Comparison of ENCODE assay signal across 19 cellular contexts in genomic region chr12:57010627-57011224, GRCh38. TPM values are rescaled to one million over a fixed set of nuclear protein-coding genes. Genes with fewer than 3 reads are reported as not detected.
A peak's percentile ranks its signal among the peaks of the same experiment; 100 is the strongest.
DNase-seq lines count a peak whose midpoint lies in the region; ATAC-seq and TF ChIP-seq lines count a peak whose summit lies in the region.
"Had no signal": no experiment of that assay in that cellular context is flagged by ENCODE, and none has a peak within 500 bp of the region (broad histone marks: within the 10 kb centered on the region; RNA-seq: fewer than 3 reads in every experiment).

No MANE protein-coding gene starts in this region.

- TF ChIP-seq CTCF in HEK293 (tag by site-specific recombination; IDR thresholded peaks at IDR 0.05) (no peak), endothelial cell (IDR thresholded peaks at IDR 0.05; ENCODE audit: unreplicated experiment) (no peak)

- no peaks in the 10 kb centered on the region for H3K36me3 ChIP-seq in HEK293 (ENCODE audit: control insufficient read depth in 2 of 2, insufficient read depth in 1 of 2, low read length in 2 of 2)
- H3K36me3 ChIP-seq in naive thymus-derived CD4-positive, alpha-beta T cell (ENCODE audit: control insufficient read depth in 2 of 3, insufficient read depth in 3 of 3, low read length in 3 of 3) = no peaks in the 10 kb centered on the region
- H3K36me3 ChIP-seq: HAP-1 had no signal

- H3K27me3 Mint-ChIP-seq in activated T-cell treated with anti-CD3 and anti-CD28 coated beads, Interleukin-2, amount 50 U/mL, for 72 hours (ENCODE audit: low read depth) = peaks cover 7% of the 10 kb centered on the region
- peaks cover 7% of the 10 kb centered on the region for H3K27me3 Mint-ChIP-seq in activated T-cell treated with anti-CD3 and anti-CD28 coated beads, Interleukin-2, amount 50 U/mL, for 4 hours (ENCODE audit: low read depth)
- H3K27me3 Mint-ChIP-seq in naive thymus-derived CD4-positive, alpha-beta T cell = peaks cover 0 to 14% (median 0%) of the 10 kb centered on the region in 5 donors
- peaks cover 13% of the 10 kb centered on the region for H3K27me3 Mint-ChIP-seq in endothelial cell (ENCODE audit: unreplicated experiment)

- no peak for ATAC-seq in activated T-cell treated with anti-CD3 and anti-CD28 coated beads, Interleukin-2, amount 50 U/mL, for 72 hours (replicated peaks in 1 of 2)
- no peak for ATAC-seq in activated T-cell treated with anti-CD3 and anti-CD28 coated beads, Interleukin-2, amount 50 U/mL, for 4 hours
- ATAC-seq in naive thymus-derived CD4-positive, alpha-beta T cell = no peak
- ATAC-seq: K562, Panc1 had no signal

- H3K36me3 Mint-ChIP-seq in activated T-cell treated with anti-CD3 and anti-CD28 coated beads, Interleukin-2, amount 50 U/mL, for 72 hours (ENCODE audit: insufficient read depth in 2 of 2) = no peaks in the 10 kb centered on the region
- H3K36me3 Mint-ChIP-seq in activated T-cell treated with anti-CD3 and anti-CD28 coated beads, Interleukin-2, amount 50 U/mL, for 4 hours (ENCODE audit: insufficient read depth) = no peaks in the 10 kb centered on the region
- H3K36me3 Mint-ChIP-seq in naive thymus-derived CD4-positive, alpha-beta T cell = peaks cover 0 to 4% (median 0%) of the 10 kb centered on the region in 5 donors
- H3K36me3 Mint-ChIP-seq in endothelial cell (ENCODE audit: low read depth, unreplicated experiment) = peaks cover 4% of the 10 kb centered on the region
- H3K36me3 Mint-ChIP-seq: CD14-positive monocyte had no signal

- no peaks in the 10 kb centered on the region for H3K27me3 ChIP-seq in naive thymus-derived CD4-positive, alpha-beta T cell (ENCODE audit: control insufficient read depth in 2 of 2, insufficient read depth in 2 of 2, low read length in 2 of 2)

- no peaks in the 10 kb centered on the region for H3K9me3 Mint-ChIP-seq in activated T-cell treated with anti-CD3 and anti-CD28 coated beads, Interleukin-2, amount 50 U/mL, for 72 hours
- no peaks in the 10 kb centered on the region for H3K9me3 Mint-ChIP-seq in activated T-cell treated with anti-CD3 and anti-CD28 coated beads, Interleukin-2, amount 50 U/mL, for 4 hours
- no peaks in the 10 kb centered on the region for H3K9me3 Mint-ChIP-seq in naive thymus-derived CD4-positive, alpha-beta T cell
- no peaks in the 10 kb centered on the region for H3K9me3 Mint-ChIP-seq in endothelial cell (ENCODE audit: unreplicated experiment)
- H3K9me3 Mint-ChIP-seq: CD14-positive monocyte had no signal

- peaks cover 60% of the 10 kb centered on the region for H3K4me1 Mint-ChIP-seq in activated T-cell treated with anti-CD3 and anti-CD28 coated beads, Interleukin-2, amount 50 U/mL, for 72 hours (ENCODE audit: low read depth)
- H3K4me1 Mint-ChIP-seq in activated T-cell treated with anti-CD3 and anti-CD28 coated beads, Interleukin-2, amount 50 U/mL, for 4 hours (ENCODE audit: low read depth) = peaks cover 43% of the 10 kb centered on the region
- H3K4me1 Mint-ChIP-seq in naive thymus-derived CD4-positive, alpha-beta T cell = peaks cover 31 to 84% (median 70%) of the 10 kb centered on the region in 7 donors
- H3K4me1 Mint-ChIP-seq in endothelial cell (ENCODE audit: unreplicated experiment) = peaks cover 61% of the 10 kb centered on the region

- H3K27ac ChIP-seq in HEK293 (ENCODE audit: extremely low read depth, low read depth, low read length) = no peak overlapping the region
- peak overlapping the region; percentile 55 for H3K27ac ChIP-seq in naive thymus-derived CD4-positive, alpha-beta T cell (ENCODE audit: low read depth, low read length)

- no peaks in the 10 kb centered on the region for H3K9me3 ChIP-seq in HEK293 (ENCODE audit: control insufficient read depth, insufficient read depth, low read depth, low read length)
- no peaks in the 10 kb centered on the region for H3K9me3 ChIP-seq in naive thymus-derived CD4-positive, alpha-beta T cell (ENCODE audit: control insufficient read depth in 2 of 3, low read length in 3 of 3)
- H3K9me3 ChIP-seq: HAP-1 had no signal

- CTCF ChIA-PET in HEK293 (lab: Yijun Ruan, JAX) = interaction anchor here (0.6 to 1.5 kb wide), 8 partner anchors 9 to 410 kb away, joined by 3 to 10 read pairs (median 6); no protein-coding TSS in a partner anchor
- CTCF ChIA-PET in naive thymus-derived CD4-positive, alpha-beta T cell (lab: Charles Lee) = interaction anchor here (0.5 to 11.4 kb wide), 10 partner anchors 9 to 438 kb away, joined by 3 to 241 read pairs (median 4); partner anchors contain the start of gene STAT6

- H3K4me3 ChIP-seq in HEK293 (ENCODE audit: low read depth, low read length) = no peak overlapping the region
- peak overlapping the region; percentile 23 for H3K4me3 ChIP-seq in naive thymus-derived CD4-positive, alpha-beta T cell (ENCODE audit: low read length)
- H3K4me3 ChIP-seq: HAP-1, K562 had no signal

- H3K27ac Mint-ChIP-seq in activated T-cell treated with anti-CD3 and anti-CD28 coated beads, Interleukin-2, amount 50 U/mL, for 72 hours = no peak overlapping the region
- H3K27ac Mint-ChIP-seq in naive thymus-derived CD4-positive, alpha-beta T cell = peak overlapping the region in 8 of 9 donors; percentile 78 to 95 (median 90)
- no peak overlapping the region for H3K27ac Mint-ChIP-seq in endothelial cell (ENCODE audit: unreplicated experiment)
- H3K27ac Mint-ChIP-seq: CD14-positive monocyte had no signal

- no peak for DNase-seq in activated T-cell treated with anti-CD3 and anti-CD28 coated beads, Interleukin-2, amount 50 U/mL, for 72 hours
- DNase-seq in activated T-cell treated with anti-CD3 and anti-CD28 coated beads, Interleukin-2, amount 50 U/mL, for 4 hours = no peak
- DNase-seq in NCI-H2227 (lab: John Stamatoyannopoulos, UW; ENCODE audit: unreplicated experiment) (peak; percentile 93), endothelial cell (ENCODE audit: low spot score) (no peak), hepatic stellate cell (ENCODE audit: low spot score) (no peak)
- DNase-seq in naive thymus-derived CD4-positive, alpha-beta T cell = no peak
- DNase-seq: ACHN, AML-193, DMS53, NCI-H1694, NCI-H446 treated with DMSO at 0.1 percent for 48 hours, SW 1271 had no signal

- intact Hi-C loops in naive thymus-derived CD4-positive, alpha-beta T cell (cut with micrococcal nuclease) = loop anchor here in 1 of 2 donors (1.0 kb wide), 1 partner anchor 10 kb away; no protein-coding TSS in a partner anchor

- H3K4me3 Mint-ChIP-seq in activated T-cell treated with anti-CD3 and anti-CD28 coated beads, Interleukin-2, amount 50 U/mL, for 72 hours = peak overlapping the region; percentile 55 to 62
- no peak overlapping the region for H3K4me3 Mint-ChIP-seq in activated T-cell treated with anti-CD3 and anti-CD28 coated beads, Interleukin-2, amount 50 U/mL, for 4 hours
- peak overlapping the region in 3 of 10 donors; percentile 13 to 78 (median 47) for H3K4me3 Mint-ChIP-seq in naive thymus-derived CD4-positive, alpha-beta T cell
- no peak overlapping the region for H3K4me3 Mint-ChIP-seq in endothelial cell (ENCODE audit: unreplicated experiment)
- H3K4me3 Mint-ChIP-seq: CD14-positive monocyte had no signal

- no peaks in the 10 kb centered on the region for H3K4me1 ChIP-seq in HEK293 (ENCODE audit: control insufficient read depth, insufficient read depth, low read length)
- H3K4me1 ChIP-seq in naive thymus-derived CD4-positive, alpha-beta T cell (ENCODE audit: control insufficient read depth in 2 of 2, insufficient read depth in 2 of 2, low read length in 2 of 2) = peaks cover 12 to 47% of the 10 kb centered on the region in 2 donors

- POLR2A ChIA-PET in HEK293 (lab: Yijun Ruan, JAX) = interaction anchor here (0.6 kb wide), 1 partner anchor 101 kb away, joined by 3 read pairs; the partner anchor contains the start of gene STAT6
- POLR2A ChIA-PET in naive thymus-derived CD4-positive, alpha-beta T cell (lab: Charles Lee) = interaction anchor here (0.6 to 3.0 kb wide), 9 partner anchors 10 to 101 kb away, joined by 3 to 25 read pairs (median 5); partner anchors contain the start of gene STAT6

TF ChIP-seq in HEK293, 187 proteins besides CTCF, POLR2A, EP300 and RAD21 (continues in another document):
- TF ChIP-seq GLIS1 (tag by site-specific recombination; IDR thresholded peaks at IDR 0.05) (no peak), SP7 (tag by site-specific recombination; IDR thresholded peaks at IDR 0.05) (peak; percentile 100), ZNF664 (tag by site-specific recombination; IDR thresholded peaks at IDR 0.05) (peak; percentile 98), ZNF394 (tag by site-specific recombination; IDR thresholded peaks at IDR 0.05; ENCODE audit: borderline replicate concordance) (no peak)

RNA-seq across cellular contexts. Expression of gene ZBTB39, which starts 4.4 kb away (rescaled TPM):
- total RNA-seq in activated T-cell treated with anti-CD3 and anti-CD28 coated beads, Interleukin-2, amount 50 U/mL, for 72 hours = 10 to 100 TPM in 1 of 2 donors, 1 to 10 TPM in 1; 9.7 to 10.3 TPM
- total RNA-seq in activated T-cell treated with anti-CD3 and anti-CD28 coated beads, Interleukin-2, amount 50 U/mL, for 4 hours = 10 to 100 TPM in 1 of 3 donors, 1 to 10 TPM in 2; 9.5 to 10.6 (median 9.7) TPM
- 10 to 100 TPM in 3 of 5 experiments, 1 to 10 TPM in 2; 5.8 to 12.9 (median 10.7) TPM for total RNA-seq in naive thymus-derived CD4-positive, alpha-beta T cell
- 1 to 10 TPM; 2.2 to 3.2 TPM for polyA plus RNA-seq in naive thymus-derived CD4-positive, alpha-beta T cell
- total RNA-seq in endothelial cell (ENCODE audit: unreplicated experiment) = 23.9 TPM

RNA-seq across cellular contexts. Expression of gene TAC3, which starts 5.6 kb away (rescaled TPM):
- 1 to 10 TPM; 4.2 to 4.4 TPM for total RNA-seq in activated T-cell treated with anti-CD3 and anti-CD28 coated beads, Interleukin-2, amount 50 U/mL, for 72 hours
- total RNA-seq in activated T-cell treated with anti-CD3 and anti-CD28 coated beads, Interleukin-2, amount 50 U/mL, for 4 hours = under 1 TPM in 1 of 3 donors, not detected in 2; 0.43 TPM
- total RNA-seq in naive thymus-derived CD4-positive, alpha-beta T cell = 1 to 10 TPM in 1 of 5 experiments, under 1 TPM in 3, not detected in 1; 0.49 to 1.1 (median 0.74) TPM
- not detected for polyA plus RNA-seq in naive thymus-derived CD4-positive, alpha-beta T cell
- 18.0 TPM for total RNA-seq in endothelial cell (ENCODE audit: unreplicated experiment)
- total RNA-seq: M059J, SK-MEL-5 had no signal
- polyA plus RNA-seq: CD14-positive monocyte had no signal

RNA-seq across cellular contexts. Expression of gene MYO1A, which starts 39.2 kb away (rescaled TPM):
- 10 to 100 TPM; 11.4 to 13.4 TPM for total RNA-seq in activated T-cell treated with anti-CD3 and anti-CD28 coated beads, Interleukin-2, amount 50 U/mL, for 72 hours
- 1 to 10 TPM in 1 of 3 donors, under 1 TPM in 2; 0.38 to 1.0 (median 0.71) TPM for total RNA-seq in activated T-cell treated with anti-CD3 and anti-CD28 coated beads, Interleukin-2, amount 50 U/mL, for 4 hours
- 1 to 10 TPM; 1.3 to 2.3 (median 1.9) TPM for total RNA-seq in naive thymus-derived CD4-positive, alpha-beta T cell
- under 1 TPM; 0.56 to 0.68 TPM for polyA plus RNA-seq in naive thymus-derived CD4-positive, alpha-beta T cell
- total RNA-seq in endothelial cell (ENCODE audit: unreplicated experiment) = 0.36 TPM
- total RNA-seq: M059J, SK-MEL-5 had no signal

RNA-seq across cellular contexts. Expression of gene RDH16, which starts 53.3 kb away (rescaled TPM):
- 1 to 10 TPM; 1.5 to 2.1 TPM for total RNA-seq in activated T-cell treated with anti-CD3 and anti-CD28 coated beads, Interleukin-2, amount 50 U/mL, for 72 hours
- under 1 TPM; 0.05 to 0.20 (median 0.16) TPM for total RNA-seq in activated T-cell treated with anti-CD3 and anti-CD28 coated beads, Interleukin-2, amount 50 U/mL, for 4 hours
- total RNA-seq in naive thymus-derived CD4-positive, alpha-beta T cell = 1 to 10 TPM in 3 of 5 experiments, under 1 TPM in 2; 0.44 to 2.0 (median 1.2) TPM
- under 1 TPM; 0.19 to 0.22 TPM for polyA plus RNA-seq in naive thymus-derived CD4-positive, alpha-beta T cell
- 0.82 TPM for total RNA-seq in endothelial cell (ENCODE audit: unreplicated experiment)
- total RNA-seq: M059J, SK-MEL-5 had no signal
- polyA plus RNA-seq: CD14-positive monocyte had no signal

Comparison
In these comparisons a context has a peak if more than half of its experiments do, and no peak if none do; other contexts are left out.
1. H3K4me3 Mint-ChIP-seq: peak in activated T-cell treated with anti-CD3 and anti-CD28 coated beads, Interleukin-2, amount 50 U/mL, for 72 hours (2 of 2); none in activated T-cell treated with anti-CD3 and anti-CD28 coated beads, Interleukin-2, amount 50 U/mL, for 4 hours (single experiment) and endothelial cell (single experiment).
2. H3K27ac Mint-ChIP-seq: peak in naive thymus-derived CD4-positive, alpha-beta T cell (8 of 9); none in activated T-cell treated with anti-CD3 and anti-CD28 coated beads, Interleukin-2, amount 50 U/mL, for 72 hours (single experiment) and endothelial cell (single experiment).